ENCODE assay signal across 16 cellular contexts in the genomic region with DNA sequence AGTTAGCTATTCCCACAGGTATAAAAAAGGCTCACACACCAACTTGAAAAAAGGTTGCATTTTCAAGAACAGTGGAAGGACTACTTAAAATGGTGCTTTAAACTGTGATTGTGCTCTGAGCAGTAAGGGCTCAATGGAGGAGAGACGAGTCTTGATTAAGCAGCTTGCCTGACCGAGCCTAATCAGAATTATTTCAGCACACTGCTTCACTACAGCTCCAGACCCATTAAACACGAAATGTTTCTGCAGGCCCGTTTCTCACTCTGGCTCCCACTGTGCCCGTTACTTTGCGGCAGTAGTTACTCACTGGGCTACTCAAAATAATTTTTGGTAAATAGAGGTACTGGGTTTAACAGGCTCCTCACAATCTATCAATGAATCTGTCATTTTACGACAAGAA.
DNase-seq lines count a peak whose midpoint lies in the region; TF ChIP-seq lines count a peak whose summit lies in the region.
"Had no signal": no experiment of that assay in that cellular context is flagged by ENCODE, and none has a peak within 500 bp of the region (broad histone marks: within the 10 kb centered on the region; RNA-seq: fewer than 3 reads in every experiment).

No MANE protein-coding gene starts in this region.

- no peaks in the 10 kb centered on the region for H3K9me3 Mint-ChIP-seq in brain
- no peaks in the 10 kb centered on the region for H3K9me3 Mint-ChIP-seq in neural crest cell
- H3K9me3 Mint-ChIP-seq: CD4-positive, alpha-beta memory T cell; GM23338; H9 had no signal

- H4K20me1 ChIP-seq in MM.1S (ENCODE audit: insufficient read depth, low read length), result no peaks in the 10 kb centered on the region

- H3K4me3 Mint-ChIP-seq in brain (peak overlapping the region in 2 of 5 experiments; percentile 45 to 69), neural crest cell (no peak overlapping the region)
- H3K4me3 Mint-ChIP-seq: CD4-positive, alpha-beta memory T cell; GM23338; H9 had no signal

- no peak overlapping the region for H3K9ac ChIP-seq in MM.1S (ENCODE audit: low read length)

- H3K9me3 ChIP-seq in MM.1S (replicated peaks; ENCODE audit: insufficient read depth, low read length), result no peaks in the 10 kb centered on the region

- no peaks in the 10 kb centered on the region for H3F3A ChIP-seq in MM.1S (ENCODE audit: insufficient read depth, low read length)

- no peak for TF ChIP-seq CTCF in brain (conservative IDR thresholded peaks at IDR 0.05)
- no peak for TF ChIP-seq CTCF in neural crest cell (conservative IDR thresholded peaks at IDR 0.05)
- TF ChIP-seq CTCF in MM.1S (IDR thresholded peaks at IDR 0.05; ENCODE audit: low read length), result no peak

- no peaks in the 10 kb centered on the region for H3K27me3 ChIP-seq in MM.1S (replicated peaks; ENCODE audit: insufficient read depth, low read length)

- peaks cover 18% of the 10 kb centered on the region for H3K4me1 ChIP-seq in MM.1S (ENCODE audit: low read length)

- no peak overlapping the region for H3K27ac ChIP-seq in MM.1S (ENCODE audit: low read length)

- H3K27ac Mint-ChIP-seq in brain (peak overlapping the region in 4 of 5 experiments; percentile 23 to 88 (median 60)), neural crest cell (ENCODE audit: unreplicated experiment) (peak overlapping the region; percentile 47)
- H3K27ac Mint-ChIP-seq: CD4-positive, alpha-beta memory T cell; GM23338; H9 had no signal

- H3K27me3 Mint-ChIP-seq in brain (no peaks in the 10 kb centered on the region), neural crest cell (ENCODE audit: low read depth) (no peaks in the 10 kb centered on the region)

- H3K4me2 ChIP-seq in MM.1S (ENCODE audit: low read depth, low read length), result no peak overlapping the region
- H3K4me2 ChIP-seq: GM23338 had no signal

- no peaks in the 10 kb centered on the region for H3K79me2 ChIP-seq in MM.1S (ENCODE audit: low read length)

- no peak overlapping the region for H2AFZ ChIP-seq in MM.1S (ENCODE audit: low read length)
- H2AFZ ChIP-seq: GM23338 had no signal

- H3K4me3 ChIP-seq in MM.1S (ENCODE audit: low read length), result no peak overlapping the region
- H3K4me3 ChIP-seq: GM12878, GM23338 had no signal

- H3K4me1 Mint-ChIP-seq in brain (peaks cover 80% of the 10 kb centered on the region), neural crest cell (peaks cover 67% of the 10 kb centered on the region)
- H3K4me1 Mint-ChIP-seq: CD4-positive, alpha-beta memory T cell had no signal

- H3K36me3 Mint-ChIP-seq in brain (no peaks in the 10 kb centered on the region), neural crest cell (ENCODE audit: low read depth) (no peaks in the 10 kb centered on the region)
- H3K36me3 Mint-ChIP-seq: CD4-positive, alpha-beta memory T cell had no signal

- no peaks in the 10 kb centered on the region for H3K9me2 ChIP-seq in MM.1S (replicated peaks; ENCODE audit: insufficient read depth, low read length)

- DNase-seq in NCI-H82 (lab: John Stamatoyannopoulos, UW) (peak; percentile 24), NCI-H82 treated with DMSO at 0.1 percent for 48 hours (lab: John Stamatoyannopoulos, UW; ENCODE audit: unreplicated experiment) (no peak), neural crest cell (ENCODE audit: low read depth, low spot score) (no peak), retina (peak; percentile 59), ecto neural progenitor cell (ENCODE audit: low spot score) (no peak), MM.1S (no peak), HT-29 (ENCODE audit: low spot score) (no peak)
- DNase-seq: C1 segment of cervical spinal cord; Calu3; CD4-positive, alpha-beta memory T cell; EL; GDM1; H9 had no signal

- H3K36me3 ChIP-seq in MM.1S (replicated peaks; ENCODE audit: insufficient read depth, low read length), result no peaks in the 10 kb centered on the region

Comparison
In these comparisons a context has a peak if more than half of its experiments do, and no peak if none do; other contexts are left out.
1. DNase-seq: peak in NCI-H82 (single experiment) and retina (single experiment); none in NCI-H82 treated with DMSO at 0.1 percent for 48 hours (single experiment), neural crest cell (single experiment), ecto neural progenitor cell (single experiment), MM.1S (single experiment) and HT-29 (single experiment).